ENCODE assay signal across 1 cellular context in genomic region chr11:73989156-73989555, GRCh38.
TF ChIP-seq lines count a peak whose summit lies in the region.

No MANE protein-coding gene starts in this region.

TF ChIP-seq in K562, 482 proteins besides CTCF, POLR2A, EP300 and RAD21:
- no peak for TF ChIP-seq ARNT (IDR thresholded peaks at IDR 0.05)
- no peak for TF ChIP-seq SRSF3 (IDR thresholded peaks at IDR 0.05; ENCODE audit: insufficient read depth, low read length)
- TF ChIP-seq MEIS2 (IDR thresholded peaks at IDR 0.05; ENCODE audit: partially characterized antibody), result peak; percentile 70
- TF ChIP-seq ARID3A (IDR thresholded peaks at IDR 0.05; ENCODE audit: borderline replicate concordance, low read depth, low read length), result peak; percentile 40; the same call in 1 of the 2 replicates
- no peak for TF ChIP-seq ZNF780A (CRISPR knock-in tag; IDR thresholded peaks at IDR 0.05)
- 0 out of 4 replicates have a peak, but pooled peaks of 1 of the 2 experiments have one; percentile 24 for TF ChIP-seq FOXK2 (conservative IDR thresholded peaks at IDR 0.05 in 1 of 2, IDR thresholded peaks at IDR 0.05 in 1 of 2; ENCODE audit: low read depth in 2 of 2)
- no peak for TF ChIP-seq SMAD1 (IDR thresholded peaks at IDR 0.05; ENCODE audit: low read depth, low read length, partially characterized antibody)
- no peak for TF ChIP-seq ZNF263 (CRISPR knock-in tag; IDR thresholded peaks at IDR 0.05; ENCODE audit: borderline replicate concordance)
- TF ChIP-seq ZNF785 (CRISPR knock-in tag; IDR thresholded peaks at IDR 0.05), result 0 out of 2 replicates have a peak, but pooled peaks have one; percentile 18
- no peak for TF ChIP-seq C11orf30 (IDR thresholded peaks at IDR 0.05; ENCODE audit: low read depth)
- peak; percentile 65; the same call in 1 of the 2 replicates for TF ChIP-seq DEAF1 (CRISPR knock-in tag; IDR thresholded peaks at IDR 0.05)
- no peak for TF ChIP-seq ZNF699 (CRISPR knock-in tag; IDR thresholded peaks at IDR 0.05; ENCODE audit: insufficient replicate concordance)
- TF ChIP-seq GABPB2 (CRISPR knock-in tag; conservative IDR thresholded peaks at IDR 0.05), result no peak
- TF ChIP-seq ZBTB33 (CRISPR knock-in tag; IDR thresholded peaks at IDR 0.05), result 0 out of 2 replicates have a peak, but pooled peaks have one; percentile 8
- no peak for TF ChIP-seq NCOA6 (IDR thresholded peaks at IDR 0.05)
- no peak for TF ChIP-seq NCOR1 (IDR thresholded peaks at IDR 0.05)
- no peak for TF ChIP-seq CBX1 (IDR thresholded peaks at IDR 0.05; ENCODE audit: low read depth)
- no peak for TF ChIP-seq PBX2 (CRISPR knock-in tag; IDR thresholded peaks at IDR 0.05; ENCODE audit: low read depth)
- TF ChIP-seq PBX2 (tag; conservative IDR thresholded peaks at IDR 0.05; ENCODE audit: low read depth), result peak; percentile 71
- 0 out of 2 replicates have a peak, but pooled peaks have one; percentile 6 for TF ChIP-seq MAFG (tag; conservative IDR thresholded peaks at IDR 0.05)
- TF ChIP-seq CXXC5 (CRISPR knock-in tag; IDR thresholded peaks at IDR 0.05), result 0 out of 2 replicates have a peak, but pooled peaks have one; percentile 22
- no peak for TF ChIP-seq HDAC2 (IDR thresholded peaks at IDR 0.05)
- 0 out of 2 replicates have a peak, but pooled peaks have one; percentile 5 for TF ChIP-seq PKNOX1 (IDR thresholded peaks at IDR 0.05)
- no peak for TF ChIP-seq CREB3 (tag; conservative IDR thresholded peaks at IDR 0.05; ENCODE audit: low read depth)
- no peak for TF ChIP-seq PRDM10 (IDR thresholded peaks at IDR 0.05; ENCODE audit: partially characterized antibody)
- no peak for TF ChIP-seq SREBF1 (IDR thresholded peaks at IDR 0.05; ENCODE audit: borderline replicate concordance, low read depth, low read length)
- TF ChIP-seq ATF4 (CRISPR knock-in tag; IDR thresholded peaks at IDR 0.05), result no peak
- TF ChIP-seq ETS1 (conservative IDR thresholded peaks at IDR 0.05; ENCODE audit: control insufficient read depth, low read depth, low read length), result no peak
- TF ChIP-seq PHF20 (IDR thresholded peaks at IDR 0.05; ENCODE audit: partially characterized antibody), result no peak
- peak; percentile 37; the same call in 1 of the 2 replicates for TF ChIP-seq SMC3 (conservative IDR thresholded peaks at IDR 0.05; ENCODE audit: insufficient read depth, low read depth, low read length)
- TF ChIP-seq ZNF146 (CRISPR knock-in tag; IDR thresholded peaks at IDR 0.05; ENCODE audit: unreplicated experiment), result no peak
